Comparison of ENCODE assay signal across 12 cellular contexts in genomic region chr13:113616991-113617749, GRCh38. TPM values are rescaled to one million over a fixed set of nuclear protein-coding genes. Genes with fewer than 3 reads are reported as not detected.
DNase-seq lines count a peak whose midpoint lies in the region; ATAC-seq and TF ChIP-seq lines count a peak whose summit lies in the region.
"Had no signal": no experiment of that assay in that cellular context is flagged by ENCODE, and none has a peak within 500 bp of the region (broad histone marks: within the 10 kb centered on the region; RNA-seq: fewer than 3 reads in every experiment).

No MANE protein-coding gene starts in this region.

- no peak overlapping the region for H2BK15ac ChIP-seq in neuronal stem cell (ENCODE audit: low read length)

- H3K36me3 Mint-ChIP-seq in endothelial cell (ENCODE audit: low read depth, unreplicated experiment): peaks cover 23% of the 10 kb centered on the region

- no peak overlapping the region for H3K23ac ChIP-seq in neuronal stem cell (ENCODE audit: low read depth, low read length, poor library complexity)

- H3K4me3 Mint-ChIP-seq in endothelial cell (ENCODE audit: unreplicated experiment): no peak overlapping the region

- WGBS in neuronal stem cell (ENCODE audit: extremely low coverage in 2 of 2, insufficient read length in 2 of 2, insufficient replicate concordance in 1 of 2), 2 donors: no CpG with 5 or more reads among the region's 18 CpGs

- H3K14ac ChIP-seq in neuronal stem cell (ENCODE audit: low read length): no peak overlapping the region

- peak overlapping the region; percentile 84 for H2AK5ac ChIP-seq in neuronal stem cell (ENCODE audit: low read depth, low read length)

- peaks cover 8% of the 10 kb centered on the region for H3K4me1 Mint-ChIP-seq in endothelial cell (ENCODE audit: unreplicated experiment)

- no peak for ATAC-seq in HG03175 (IDR thresholded peaks at IDR 0.05; ENCODE audit: unreplicated experiment)

- H3K27me3 ChIP-seq in neuronal stem cell (ENCODE audit: control insufficient read depth in 3 of 3, insufficient read depth in 3 of 3, low read depth in 1 of 3, low read length in 3 of 3): peaks cover 0 to 1% (median 0%) of the 10 kb centered on the region in 3 experiments

- H3K18ac ChIP-seq in neuronal stem cell (ENCODE audit: low read length): peak overlapping the region; percentile 7

- peak overlapping the region; percentile 24 for H2BK120ac ChIP-seq in neuronal stem cell (ENCODE audit: low read depth, low read length)

- H3K9ac ChIP-seq in neuronal stem cell (ENCODE audit: low read depth, low read length, poor library complexity): no peak overlapping the region

- no peak overlapping the region for H2BK12ac ChIP-seq in neuronal stem cell (ENCODE audit: low read length)

- peak overlapping the region; percentile 41 for H3K4me2 ChIP-seq in neuronal stem cell (ENCODE audit: insufficient read depth, low read length, poor library complexity, severe bottlenecking)

- no peak overlapping the region for H4K8ac ChIP-seq in neuronal stem cell (ENCODE audit: low read depth, low read length)

- no peaks in the 10 kb centered on the region for H3K9me3 Mint-ChIP-seq in endothelial cell (ENCODE audit: unreplicated experiment)

- peaks cover 16 to 74% of the 10 kb centered on the region in 2 donors for H3K36me3 ChIP-seq in neuronal stem cell (replicated peaks in 1 of 2; ENCODE audit: control insufficient read depth in 2 of 2, insufficient read depth in 2 of 2, low read length in 2 of 2)

- peak overlapping the region; percentile 35 for H2BK5ac ChIP-seq in neuronal stem cell (ENCODE audit: low read length)

- H2AFZ ChIP-seq in neuronal stem cell (ENCODE audit: low read length): no peak overlapping the region

- peaks cover 37% of the 10 kb centered on the region for H3K79me1 ChIP-seq in neuronal stem cell (ENCODE audit: low read depth, low read length)

- H3K27ac ChIP-seq in neuronal stem cell (replicated peaks; ENCODE audit: low read length): peak overlapping the region; percentile 81
- H3K27ac ChIP-seq: lower lobe of right lung had no signal

- DNase-seq in Daoy (ENCODE audit: low read depth) (peak; percentile 17), NCI-H2107 (lab: John Stamatoyannopoulos, UW) (peak; percentile 45), endothelial cell (ENCODE audit: low spot score) (peak; percentile 15), neuronal stem cell (ENCODE audit: low spot score) (peak; percentile 62), NCI-H2081 treated with DMSO at 0.1 percent for 48 hours (lab: John Stamatoyannopoulos, UW) (no peak), T1000 (lab: John Stamatoyannopoulos, UW) (no peak), DMS114 treated with DMSO at 0.1 percent for 48 hours (lab: John Stamatoyannopoulos, UW; ENCODE audit: unreplicated experiment) (no peak)
- DNase-seq: effector memory CD4-positive, alpha-beta T cell; lower lobe of right lung had no signal

- H3K27me3 Mint-ChIP-seq in endothelial cell (ENCODE audit: unreplicated experiment): peaks cover under 1% of the 10 kb centered on the region

- H3K4ac ChIP-seq in neuronal stem cell (ENCODE audit: low read length): no peak overlapping the region

- peaks cover under 1 to 6% of the 10 kb centered on the region in 2 donors for H3K9me3 ChIP-seq in neuronal stem cell (replicated peaks in 1 of 2; ENCODE audit: control insufficient read depth in 2 of 2, insufficient read depth in 1 of 2, low read depth in 1 of 2, low read length in 2 of 2)
- H3K9me3 ChIP-seq: lower lobe of right lung had no signal

- no peak overlapping the region for H3K4me3 ChIP-seq in neuronal stem cell (ENCODE audit: low read length in 2 of 2)
- H3K4me3 ChIP-seq: lower lobe of right lung had no signal

- peak overlapping the region; percentile 3 for H3K27ac Mint-ChIP-seq in endothelial cell (ENCODE audit: unreplicated experiment)

- H3K4me1 ChIP-seq in neuronal stem cell (ENCODE audit: control insufficient read depth in 2 of 2, insufficient read depth in 1 of 2, low read depth in 1 of 2, low read length in 2 of 2): peaks cover 10 to 18% of the 10 kb centered on the region in 2 donors
- H3K4me1 ChIP-seq: lower lobe of right lung had no signal

- TF ChIP-seq CTCF in endothelial cell (IDR thresholded peaks at IDR 0.05; ENCODE audit: unreplicated experiment): no peak

- no peak overlapping the region for H4K91ac ChIP-seq in neuronal stem cell (ENCODE audit: low read depth, low read length, poor library complexity)

RNA-seq across cellular contexts. Expression of gene TFDP1, which starts 32.6 kb away (rescaled TPM):
- 67.3 and 83.6 TPM in 2 replicates for total RNA-seq in Daoy (2014; rRNA removed; shearing (Covaris generic))
- total RNA-seq in endothelial cell (ENCODE audit: unreplicated experiment): 65.8 TPM
- polyA plus RNA-seq in neuronal stem cell (2013, experiment 1 of 2): 74.2 TPM
- polyA plus RNA-seq in neuronal stem cell (2013, experiment 2 of 2): 75.8 TPM

RNA-seq across cellular contexts. Expression of gene ATP4B, which starts 40.8 kb away (rescaled TPM):
- total RNA-seq in Daoy (2014; rRNA removed; shearing (Covaris generic)): not detected in 2 replicates
- not detected for total RNA-seq in endothelial cell (ENCODE audit: unreplicated experiment)
- polyA plus RNA-seq in neuronal stem cell (2013, experiment 1 of 2): not detected
- polyA plus RNA-seq in neuronal stem cell (2013, experiment 2 of 2): not detected
- total RNA-seq: lower lobe of right lung, SK-MEL-5, urinary bladder had no signal
- polyA plus RNA-seq: urinary bladder had no signal

RNA-seq across cellular contexts. Expression of gene GRK1, which starts 49.8 kb away (rescaled TPM):
- total RNA-seq in Daoy (2014; rRNA removed; shearing (Covaris generic)): not detected in 2 replicates
- 0.54 TPM for total RNA-seq in endothelial cell (ENCODE audit: unreplicated experiment)
- 0.11 TPM for polyA plus RNA-seq in neuronal stem cell (2013, experiment 1 of 2)
- 0.10 TPM for polyA plus RNA-seq in neuronal stem cell (2013, experiment 2 of 2)
- total RNA-seq: lower lobe of right lung, SK-MEL-5 had no signal

Comparison
In these comparisons a context has a peak if more than half of its experiments do, and no peak if none do; other contexts are left out.
1. DNase-seq: peak in Daoy (single experiment), NCI-H2107 (single experiment), endothelial cell (single experiment) and neuronal stem cell (single experiment); none in NCI-H2081 treated with DMSO at 0.1 percent for 48 hours (single experiment), T1000 (single experiment) and DMS114 treated with DMSO at 0.1 percent for 48 hours (single experiment).